In genomic region chr12:459430-460258, GRCh38 we compare ENCODE assay signal across 8 cellular contexts. TPM values are rescaled to one million over a fixed set of nuclear protein-coding genes. Genes with fewer than 3 reads are reported as not detected.
DNase-seq lines count a peak whose midpoint lies in the region; ATAC-seq and TF ChIP-seq lines count a peak whose summit lies in the region.

B4GALNT3 (plus strand) TSS chr12:459939; CDS start chr12:460377, 438 bp downstream.

- intact Hi-C loops in ascending aorta (cut with DNase I) (loop anchor here (2.0 to 10.0 kb wide), 2 partner anchors 21 to 355 kb away; no protein-coding TSS in a partner anchor), sciatic nerve (cut with DNase I) (loop anchor here (5.0 kb wide), 1 partner anchor 88 kb away; no protein-coding TSS in a partner anchor)

- H3K9me3 ChIP-seq in ascending aorta = no peaks in the 10 kb centered on the region
- no peaks in the 10 kb centered on the region for H3K9me3 ChIP-seq in hepatocyte (ENCODE audit: low read depth)

- H3K36me3 ChIP-seq in ascending aorta = no peaks in the 10 kb centered on the region
- H3K36me3 ChIP-seq in hepatocyte (replicated peaks; ENCODE audit: insufficient read depth, low read depth) = no peaks in the 10 kb centered on the region

- peak within 1 kb of the TSS; percentile 91 for H3K4me2 ChIP-seq in hepatocyte

- peak within 1 kb of the TSS; percentile 44 for H3K4me3 ChIP-seq in AG10803 (ENCODE audit: low read length)
- H3K4me3 ChIP-seq in ascending aorta = peak within 1 kb of the TSS; percentile 85 to 92
- peak within 1 kb of the TSS; percentile 18 for H3K4me3 ChIP-seq in hepatocyte

- TF ChIP-seq CTCF in AG10803 (conservative IDR thresholded peaks at IDR 0.05; ENCODE audit: low read length) = no peak
- no peak for TF ChIP-seq CTCF in ascending aorta (IDR thresholded peaks at IDR 0.05)
- TF ChIP-seq CTCF in hepatocyte (IDR thresholded peaks at IDR 0.05; ENCODE audit: poor library complexity) = no peak

- H3K9me2 ChIP-seq in hepatocyte (replicated peaks; ENCODE audit: insufficient read depth) = no peaks in the 10 kb centered on the region

- H3K27me3 ChIP-seq in ascending aorta (no peaks in the 10 kb centered on the region), hepatocyte (peaks cover 44% of the 10 kb centered on the region)

- no peaks in the 10 kb centered on the region for H4K20me1 ChIP-seq in hepatocyte (ENCODE audit: insufficient read depth, poor library complexity, severe bottlenecking)

- H3K4me1 ChIP-seq in ascending aorta = peaks cover 5 to 12% of the 10 kb centered on the region in 2 donors
- peaks cover 14% of the 10 kb centered on the region for H3K4me1 ChIP-seq in hepatocyte (ENCODE audit: insufficient read depth)

- H2AFZ ChIP-seq in hepatocyte = peak within 1 kb of the TSS; percentile 56

- 10% methylated on average over 39 of the region's 82 CpGs for WGBS in hepatocyte (ENCODE audit: low lambda C conversion rate, missing lambda C conversion rate)

- ATAC-seq in HG02642 (IDR thresholded peaks at IDR 0.05; ENCODE audit: poor library complexity, unreplicated experiment) (peak; percentile 34), sciatic nerve (peak; percentile 59), GM19455 (IDR thresholded peaks at IDR 0.05; ENCODE audit: unreplicated experiment) (no peak), HG02588 (IDR thresholded peaks at IDR 0.05; ENCODE audit: unreplicated experiment) (no peak)

- H3K27ac ChIP-seq in ascending aorta = peak within 1 kb of the TSS; percentile 81 to 90
- peak within 1 kb of the TSS; percentile 29 for H3K27ac ChIP-seq in hepatocyte

- DNase-seq in AG10803 (ENCODE audit: low read depth) = no peak
- peak; percentile 65 for DNase-seq in SK-N-DZ (ENCODE audit: low spot score)
- peak; percentile 23 to 86 for DNase-seq in ascending aorta (ENCODE audit: low spot score in 2 of 2)
- peak; percentile 79 for DNase-seq in hepatocyte (ENCODE audit: low spot score)
- DNase-seq in sciatic nerve (ENCODE audit: low spot score) = peak; percentile 66

- H3K79me2 ChIP-seq in hepatocyte = no peaks in the 10 kb centered on the region

RNA-seq across cellular contexts. Expression of gene B4GALNT3, which starts in this region (rescaled TPM):
- polyA plus RNA-seq in SK-N-DZ (2014; cell fraction: cytosol; rRNA removed) = 11.8 and 16.3 TPM in 2 replicates
- polyA plus RNA-seq in SK-N-DZ (2014; cell fraction: nucleus; rRNA removed) = 28.1 and 35.9 TPM in 2 replicates
- total RNA-seq in ascending aorta (10.4 TPM), hepatocyte (10.6 and 13.9 TPM in 2 replicates), sciatic nerve (28.8 TPM)
- 3.7 and 4.4 TPM in 2 replicates for polyA plus RNA-seq in hepatocyte

Comparison
In these comparisons a context has a peak if more than half of its experiments do, and no peak if none do; other contexts are left out.
1. H3K4me3 ChIP-seq: peak in every context shown above with its lines; median percentile 88 in ascending aorta; 44 in AG10803; 18 in hepatocyte.
2. ATAC-seq: peak in HG02642 (single experiment) and sciatic nerve (single experiment); none in GM19455 (single experiment) and HG02588 (single experiment).